ENCODE assay signal across 12 cellular contexts in the genomic region with DNA sequence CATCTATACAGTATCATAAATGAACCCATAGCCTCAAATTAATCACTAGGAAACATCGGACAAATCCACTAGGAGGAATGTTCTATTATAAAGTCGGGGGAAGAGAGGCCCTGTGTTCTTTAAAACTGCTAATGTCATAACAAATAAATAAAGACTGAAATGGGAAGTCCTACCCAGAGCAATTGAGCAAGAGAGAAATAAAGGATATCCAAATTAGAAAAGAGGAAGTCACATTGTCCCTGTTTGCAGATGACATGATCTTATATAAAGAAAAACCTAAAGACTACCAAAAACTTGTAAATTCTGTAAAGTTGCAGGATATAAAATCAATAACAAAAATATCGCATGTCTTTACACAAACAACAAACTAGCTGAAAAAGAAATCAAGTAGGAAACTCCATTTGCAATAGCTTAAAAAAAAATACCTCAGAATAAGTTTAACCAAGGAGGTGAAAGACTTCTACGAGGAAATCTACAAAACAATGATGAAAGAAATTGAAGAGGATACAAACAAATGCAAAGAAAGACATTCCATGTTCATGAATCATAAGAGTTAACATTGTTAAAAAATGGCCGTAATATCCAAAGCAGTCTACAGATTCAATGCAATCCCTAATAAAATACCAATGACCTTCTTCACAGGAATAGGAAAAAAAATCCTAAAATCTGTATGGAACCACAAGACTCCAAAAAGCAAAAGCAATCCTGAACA. TPM values are rescaled to one million over a fixed set of nuclear protein-coding genes. Genes with fewer than 3 reads are reported as not detected.
DNase-seq lines count a peak whose midpoint lies in the region; ATAC-seq and TF ChIP-seq lines count a peak whose summit lies in the region.
"Had no signal": no experiment of that assay in that cellular context is flagged by ENCODE, and none has a peak within 500 bp of the region (broad histone marks: within the 10 kb centered on the region; RNA-seq: fewer than 3 reads in every experiment).

No MANE protein-coding gene starts in this region.

- intact Hi-C loops in natural killer cell (cut with micrococcal nuclease) = loop anchor here (10.0 kb wide), 1 partner anchor 405 kb away; no protein-coding TSS in a partner anchor
- intact Hi-C loops in upper lobe of right lung (cut with DNase I) = no loop called here
- intact Hi-C loops in activated CD4-positive, alpha-beta T cell treated with anti-CD3 and anti-CD28 coated beads for 36 hours (cut with DNase I, micrococcal nuclease) = no loop called here

- no peak overlapping the region for H3K27ac ChIP-seq in upper lobe of right lung
- H3K27ac ChIP-seq: left ventricle myocardium inferior had no signal

- ATAC-seq in natural killer cell = no peak
- ATAC-seq in natural killer cell treated with Interleukin-12 subunit alpha and Interleukin-12 subunit beta and Interleukin-15 and Interleukin-18, amount 100 ng/mL, for 72 hours = no peak
- ATAC-seq in upper lobe of right lung = peak; percentile 54
- ATAC-seq in activated CD4-positive, alpha-beta T cell treated with anti-CD3 and anti-CD28 coated beads for 36 hours = no peak
- ATAC-seq: activated T-cell treated with anti-CD3 and anti-CD28 coated beads, Interleukin-2, amount 50 U/mL, for 4 hours had no signal

- no peaks in the 10 kb centered on the region for H3K9me3 Mint-ChIP-seq in natural killer cell
- H3K9me3 Mint-ChIP-seq in natural killer cell treated with Interleukin-12 subunit alpha and Interleukin-12 subunit beta and Interleukin-15 and Interleukin-18, amount 100 ng/mL, for 72 hours = no peaks in the 10 kb centered on the region
- peaks cover 2% of the 10 kb centered on the region for H3K9me3 Mint-ChIP-seq in activated CD4-positive, alpha-beta T cell treated with anti-CD3 and anti-CD28 coated beads for 36 hours (ENCODE audit: low read depth)

- no peak for TF ChIP-seq CTCF in natural killer cell (IDR thresholded peaks at IDR 0.05)
- TF ChIP-seq CTCF in upper lobe of right lung (IDR thresholded peaks at IDR 0.05) = no peak

- no peaks in the 10 kb centered on the region for H3K9me3 ChIP-seq in upper lobe of right lung

- DNase-seq in natural killer cell (no peak), SIG-M5 (lab: John Stamatoyannopoulos, UW) (peak; percentile 93), germinal center (ENCODE audit: low spot score) (peak; percentile 8), upper lobe of right lung (no peak), DMS53 (lab: John Stamatoyannopoulos, UW) (no peak), midbrain (lab: John Stamatoyannopoulos, UW) (no peak)
- no peak for DNase-seq in natural killer cell treated with Interleukin-12 subunit alpha and Interleukin-12 subunit beta and Interleukin-15 and Interleukin-18, amount 100 ng/mL, for 72 hours (ENCODE audit: low spot score)
- no peak for DNase-seq in activated CD4-positive, alpha-beta T cell treated with anti-CD3 and anti-CD28 coated beads for 36 hours
- DNase-seq: activated T-cell treated with anti-CD3 and anti-CD28 coated beads, Interleukin-2, amount 50 U/mL, for 4 hours; left ventricle myocardium inferior; NCI-H1105 treated with DMSO at 0.1 percent for 48 hours; NK-92 treated with Interleukin-12 subunit alpha and Interleukin-12 subunit beta, amount 100 ng/mL, for 24 hours had no signal

- POLR2A ChIA-PET in activated CD4-positive, alpha-beta T cell treated with anti-CD3 and anti-CD28 coated beads for 36 hours (lab: Charles Lee) = no interaction called here

- no peaks in the 10 kb centered on the region for H3K27me3 ChIP-seq in upper lobe of right lung

- no peak overlapping the region for H3K4me3 ChIP-seq in upper lobe of right lung
- H3K4me3 ChIP-seq: left ventricle myocardium inferior had no signal

- peak overlapping the region; percentile 47 to 56 for H3K27ac Mint-ChIP-seq in natural killer cell
- H3K27ac Mint-ChIP-seq in natural killer cell treated with Interleukin-12 subunit alpha and Interleukin-12 subunit beta and Interleukin-15 and Interleukin-18, amount 100 ng/mL, for 72 hours = peak overlapping the region in 1 of 2 donors; percentile 7
- no peak overlapping the region for H3K27ac Mint-ChIP-seq in activated CD4-positive, alpha-beta T cell treated with anti-CD3 and anti-CD28 coated beads for 36 hours

- H3K36me3 Mint-ChIP-seq in natural killer cell = no peaks in the 10 kb centered on the region
- no peaks in the 10 kb centered on the region for H3K36me3 Mint-ChIP-seq in natural killer cell treated with Interleukin-12 subunit alpha and Interleukin-12 subunit beta and Interleukin-15 and Interleukin-18, amount 100 ng/mL, for 72 hours
- peaks cover 20% of the 10 kb centered on the region for H3K36me3 Mint-ChIP-seq in activated CD4-positive, alpha-beta T cell treated with anti-CD3 and anti-CD28 coated beads for 36 hours (ENCODE audit: low read depth)

- peaks cover 20% of the 10 kb centered on the region for H3K4me1 ChIP-seq in upper lobe of right lung

- no peaks in the 10 kb centered on the region for H3K36me3 ChIP-seq in upper lobe of right lung

- peaks cover 26 to 31% of the 10 kb centered on the region in 2 donors for H3K4me1 Mint-ChIP-seq in natural killer cell
- peaks cover 11 to 39% of the 10 kb centered on the region in 2 donors for H3K4me1 Mint-ChIP-seq in natural killer cell treated with Interleukin-12 subunit alpha and Interleukin-12 subunit beta and Interleukin-15 and Interleukin-18, amount 100 ng/mL, for 72 hours (ENCODE audit: low read depth in 2 of 2)
- peaks cover 9% of the 10 kb centered on the region for H3K4me1 Mint-ChIP-seq in activated CD4-positive, alpha-beta T cell treated with anti-CD3 and anti-CD28 coated beads for 36 hours

- CTCF ChIA-PET in activated CD4-positive, alpha-beta T cell treated with anti-CD3 and anti-CD28 coated beads for 36 hours (lab: Charles Lee) = interaction anchor here (0.8 kb wide), 1 partner anchor 149 kb away, joined by 4 read pairs; no protein-coding TSS in a partner anchor

- H3K27me3 Mint-ChIP-seq in natural killer cell (ENCODE audit: low read depth in 2 of 2) = no peaks in the 10 kb centered on the region
- no peaks in the 10 kb centered on the region for H3K27me3 Mint-ChIP-seq in natural killer cell treated with Interleukin-12 subunit alpha and Interleukin-12 subunit beta and Interleukin-15 and Interleukin-18, amount 100 ng/mL, for 72 hours
- H3K27me3 Mint-ChIP-seq in activated CD4-positive, alpha-beta T cell treated with anti-CD3 and anti-CD28 coated beads for 36 hours = no peaks in the 10 kb centered on the region

- no peak overlapping the region for H3K4me3 Mint-ChIP-seq in natural killer cell
- no peak overlapping the region for H3K4me3 Mint-ChIP-seq in natural killer cell treated with Interleukin-12 subunit alpha and Interleukin-12 subunit beta and Interleukin-15 and Interleukin-18, amount 100 ng/mL, for 72 hours
- no peak overlapping the region for H3K4me3 Mint-ChIP-seq in activated CD4-positive, alpha-beta T cell treated with anti-CD3 and anti-CD28 coated beads for 36 hours
- H3K4me3 Mint-ChIP-seq: activated T-cell treated with anti-CD3 and anti-CD28 coated beads, Interleukin-2, amount 50 U/mL, for 4 hours had no signal

RNA-seq across cellular contexts. Expression of a gene that starts 30.5 kb away (rescaled TPM):
- total RNA-seq in natural killer cell (100 to 1,000 TPM; 100 to 117 (median 109) TPM), upper lobe of right lung (275 TPM)
- 100 to 1,000 TPM; 126 to 161 TPM for total RNA-seq in natural killer cell treated with Interleukin-12 subunit alpha and Interleukin-12 subunit beta and Interleukin-15 and Interleukin-18, amount 100 ng/mL, for 72 hours
- total RNA-seq in activated CD4-positive, alpha-beta T cell treated with anti-CD3 and anti-CD28 coated beads for 36 hours = 10 to 100 TPM; 70.3 to 84.8 TPM

Comparison
In these comparisons a context has a peak if more than half of its experiments do, and no peak if none do; other contexts are left out.
1. DNase-seq: peak in SIG-M5 (single experiment) and germinal center (single experiment); none in natural killer cell (single experiment), natural killer cell treated with Interleukin-12 subunit alpha and Interleukin-12 subunit beta and Interleukin-15 and Interleukin-18, amount 100 ng/mL, for 72 hours (single experiment), upper lobe of right lung (single experiment), DMS53 (single experiment), activated CD4-positive, alpha-beta T cell treated with anti-CD3 and anti-CD28 coated beads for 36 hours (single experiment) and midbrain (single experiment).